9 cellular contexts compared by ENCODE assay signal in genomic region chr16:3112881-3113574, GRCh38. TPM values are rescaled to one million over a fixed set of nuclear protein-coding genes. Genes with fewer than 3 reads are reported as not detected.
DNase-seq lines count a peak whose midpoint lies in the region; ATAC-seq and TF ChIP-seq lines count a peak whose summit lies in the region.
"Had no signal": no experiment of that assay in that cellular context is flagged by ENCODE, and none has a peak within 500 bp of the region (broad histone marks: within the 10 kb centered on the region; RNA-seq: fewer than 3 reads in every experiment).

No MANE protein-coding gene starts in this region.

- peaks cover 2% of the 10 kb centered on the region for H3K36me3 Mint-ChIP-seq in neural progenitor cell
- H3K36me3 Mint-ChIP-seq: naive B cell had no signal

- DNase-seq in AG04450 (ENCODE audit: low read depth, low spot score) (no peak), SJCRH30 (peak; percentile 44 to 54), fibroblast of pulmonary artery (ENCODE audit: low read depth) (peak; percentile 45), neural progenitor cell (ENCODE audit: low spot score) (no peak), EL (no peak), NCI-H82 (lab: John Stamatoyannopoulos, UW) (no peak), NCI-H1417 (lab: John Stamatoyannopoulos, UW) (no peak)
- DNase-seq: naive B cell had no signal

- peak overlapping the region; percentile 97 for H2AFZ ChIP-seq in neural progenitor cell (replicated peaks)

- H4K20me1 ChIP-seq in neural progenitor cell (ENCODE audit: low read depth), result no peaks in the 10 kb centered on the region

- TF ChIP-seq CTCF in AG04450 (IDR thresholded peaks at IDR 0.05; ENCODE audit: low read depth, low read length), result no peak
- no peak for TF ChIP-seq CTCF in fibroblast of pulmonary artery (IDR thresholded peaks at IDR 0.05; ENCODE audit: low read length, missing control alignments)
- TF ChIP-seq CTCF in neural progenitor cell (IDR thresholded peaks at IDR 0.05), result no peak

- H3K4me1 ChIP-seq in SJCRH30 (peaks cover 16% of the 10 kb centered on the region), neural progenitor cell (peaks cover 14% of the 10 kb centered on the region)

- no peak for ATAC-seq in HG03354 (IDR thresholded peaks at IDR 0.05; ENCODE audit: poor library complexity, severe bottlenecking, unreplicated experiment)

- H3K9me3 ChIP-seq in AG04450 (ENCODE audit: control insufficient read depth, insufficient read depth, low read length) (no peaks in the 10 kb centered on the region; the same call in 1 of the 2 replicates), SJCRH30 (replicated peaks) (no peaks in the 10 kb centered on the region), neural progenitor cell (ENCODE audit: low read depth) (no peaks in the 10 kb centered on the region)

- H3K79me2 ChIP-seq in neural progenitor cell (ENCODE audit: low read depth), result peaks cover 23% of the 10 kb centered on the region

- H3K36me3 ChIP-seq in SJCRH30 (peaks cover 17% of the 10 kb centered on the region), neural progenitor cell (no peaks in the 10 kb centered on the region)

- peak overlapping the region; percentile 92 for H3K4me3 Mint-ChIP-seq in neural progenitor cell

- H3K4me3 ChIP-seq in AG04450 (ENCODE audit: low read depth, low read length), result peak overlapping the region; percentile 96
- H3K4me3 ChIP-seq in SJCRH30, result peak overlapping the region; percentile 68
- H3K4me3 ChIP-seq in fibroblast of pulmonary artery (replicated peaks; ENCODE audit: low read depth, low read length), result peak overlapping the region; percentile 90
- H3K4me3 ChIP-seq in neural progenitor cell, result peak overlapping the region; percentile 96

- H3F3A ChIP-seq in neural progenitor cell (ENCODE audit: low read depth), result no peaks in the 10 kb centered on the region

- H3K4me2 ChIP-seq in neural progenitor cell, result peak overlapping the region; percentile 87

- POLR2A ChIA-PET in AG04450 (lab: Yijun Ruan, JAX), result interaction anchor here (1.0 to 1.3 kb wide), 3 partner anchors 10 to 22 kb away, joined by 3 to 5 read pairs (median 4); partner anchors contain the start of gene ZNF213

- H3K27ac ChIP-seq in AG04450 (ENCODE audit: low read depth, low read length) (peak overlapping the region; percentile 47), SJCRH30 (peak overlapping the region; percentile 96), neural progenitor cell (no peak overlapping the region)

- H3K9me3 Mint-ChIP-seq in neural progenitor cell, result no peaks in the 10 kb centered on the region
- H3K9me3 Mint-ChIP-seq: naive B cell had no signal

- peaks cover 27% of the 10 kb centered on the region for H3K4me1 Mint-ChIP-seq in neural progenitor cell
- H3K4me1 Mint-ChIP-seq: naive B cell had no signal

- H3K27me3 ChIP-seq in AG04450 (ENCODE audit: control insufficient read depth, insufficient read depth, low read length) (no peaks in the 10 kb centered on the region), SJCRH30 (no peaks in the 10 kb centered on the region), neural progenitor cell (peaks cover 4% of the 10 kb centered on the region)

- H3K9ac ChIP-seq in neural progenitor cell, result peak overlapping the region; percentile 89

- CTCF ChIA-PET in AG04450 (lab: Charles Lee), result interaction anchor here (1.1 to 2.0 kb wide), 2 partner anchors 11 to 17 kb away, joined by 4 to 8 read pairs; no protein-coding TSS in a partner anchor

- H3K27ac Mint-ChIP-seq in neural progenitor cell, result no peak overlapping the region
- H3K27ac Mint-ChIP-seq: naive B cell had no signal

- no peaks in the 10 kb centered on the region for H3K27me3 Mint-ChIP-seq in neural progenitor cell (ENCODE audit: insufficient read depth, low read depth)

RNA-seq across cellular contexts. Expression of gene ZNF205, which starts 0.6 kb away (rescaled TPM):
- 3.6 and 5.5 TPM in 2 replicates for polyA plus RNA-seq in AG04450 (2011; rRNA removed)
- 3.0 and 4.2 TPM in 2 replicates for polyA minus RNA-seq in AG04450 (2011; rRNA and poly(A)+ RNA removed)
- 12.9 and 13.7 TPM in 2 replicates for total RNA-seq in SJCRH30 (2014; rRNA removed; shearing (Covaris generic))
- total RNA-seq in neural progenitor cell (ENCODE audit: low replicate concordance), result 5.4 and 19.6 TPM in 2 replicates

RNA-seq across cellular contexts. Expression of gene ZSCAN10, which starts 13.9 kb away (rescaled TPM):
- not detected in 2 replicates for polyA plus RNA-seq in AG04450 (2011; rRNA removed)
- not detected in 2 replicates for polyA minus RNA-seq in AG04450 (2011; rRNA and poly(A)+ RNA removed)
- 0.73 and 0.76 TPM in 2 replicates for total RNA-seq in SJCRH30 (2014; rRNA removed; shearing (Covaris generic))
- 5.4 and 16.2 TPM in 2 replicates for total RNA-seq in neural progenitor cell (ENCODE audit: low replicate concordance)

RNA-seq across cellular contexts. Expression of gene ZNF213, which starts 21.8 kb away (rescaled TPM):
- 0.47 and 1.2 TPM in 2 replicates for polyA plus RNA-seq in AG04450 (2011; rRNA removed)
- polyA minus RNA-seq in AG04450 (2011; rRNA and poly(A)+ RNA removed), result 1.1 TPM in 2 replicates
- total RNA-seq in SJCRH30 (2014; rRNA removed; shearing (Covaris generic)), result 2.5 and 3.0 TPM in 2 replicates
- 1.3 and 4.0 TPM in 2 replicates for total RNA-seq in neural progenitor cell (ENCODE audit: low replicate concordance)

RNA-seq across cellular contexts. Expression of gene IL32, which starts 47.6 kb away (rescaled TPM):
- polyA plus RNA-seq in AG04450 (2011; rRNA removed), result 30.3 and 37.9 TPM in 2 replicates
- polyA minus RNA-seq in AG04450 (2011; rRNA and poly(A)+ RNA removed), result 10.2 and 16.0 TPM in 2 replicates
- total RNA-seq in SJCRH30 (2014; rRNA removed; shearing (Covaris generic)), result 158 and 177 TPM in 2 replicates
- total RNA-seq in neural progenitor cell (ENCODE audit: low replicate concordance), result 1.4 TPM in 1 of 2 replicates, not detected in the other

Comparison
In these comparisons a context has a peak if more than half of its experiments do, and no peak if none do; other contexts are left out.
1. DNase-seq: peak in SJCRH30 (2 of 2) and fibroblast of pulmonary artery (single experiment); none in AG04450 (single experiment), neural progenitor cell (single experiment), EL (single experiment), NCI-H82 (single experiment) and NCI-H1417 (0 of 3).
2. Peak in every context shown above with its lines, with median percentiles within 50 percentile points of each other: H3K4me3 ChIP-seq.